ENCODE assay signal across 14 cellular contexts in genomic region chr2:165675551-165675968, GRCh38.
DNase-seq lines count a peak whose midpoint lies in the region; ATAC-seq, FAIRE-seq and TF ChIP-seq lines count a peak whose summit lies in the region.
"Had no signal": no experiment of that assay in that cellular context is flagged by ENCODE, and none has a peak within 500 bp of the region (broad histone marks: within the 10 kb centered on the region; RNA-seq: fewer than 3 reads in every experiment).

No MANE protein-coding gene starts in this region.

- H3K4me1 Mint-ChIP-seq in glutamatergic neuron (ENCODE audit: low read depth, unreplicated experiment): peaks cover 3% of the 10 kb centered on the region

- peaks cover 19% of the 10 kb centered on the region for H3K36me3 Mint-ChIP-seq in glutamatergic neuron (ENCODE audit: unreplicated experiment)
- H3K36me3 Mint-ChIP-seq: activated naive CD4-positive, alpha-beta T cell treated with anti-CD3 and anti-CD28 coated beads, Interleukin-2, amount 50 U/mL, for 72 hours had no signal

- H3K27me3 ChIP-seq in right atrium auricular region: no peaks in the 10 kb centered on the region
- H3K27me3 ChIP-seq: tibial nerve had no signal

- intact Hi-C loops in Right ventricle myocardium superior (cut with DNase I): no loop called here

- H3K27ac ChIP-seq in right atrium auricular region: no peak overlapping the region
- H3K27ac ChIP-seq: tibial nerve had no signal

- DNase-seq in Right ventricle myocardium superior (no peak), right atrium auricular region (ENCODE audit: low spot score) (no peak), SHP77 (lab: John Stamatoyannopoulos, UW) (peak; percentile 15 to 31), foreskin melanocyte (peak; percentile 59), GM12891 (ENCODE audit: insufficient read length, low spot score) (no peak), glutamatergic neuron (no peak), GM10266 (ENCODE audit: extremely low spot score) (no peak)
- DNase-seq: activated CD8-positive, alpha-beta memory T cell treated with anti-CD3 and anti-CD28 coated beads, Interleukin-2, amount 50 U/mL, for 4 hours; Kasumi-1; NCI-H2081 treated with DMSO at 0.1 percent for 48 hours; OCI-M1 had no signal

- peaks cover 10% of the 10 kb centered on the region for H3K9me3 Mint-ChIP-seq in glutamatergic neuron (ENCODE audit: unreplicated experiment)

- TF ChIP-seq CTCF in right atrium auricular region (IDR thresholded peaks at IDR 0.05): no peak
- TF ChIP-seq CTCF in glutamatergic neuron (IDR thresholded peaks at IDR 0.05; ENCODE audit: partially characterized antibody, unreplicated experiment): no peak
- no peak for TF ChIP-seq CTCF in GM10266 (IDR thresholded peaks at IDR 0.05; ENCODE audit: control insufficient read depth, insufficient read depth, low read depth, missing control alignments)

- H3K4me3 ChIP-seq in right atrium auricular region: no peak overlapping the region
- H3K4me3 ChIP-seq: tibial nerve had no signal

- FAIRE-seq in GM12891 (lab: Jason Lieb, UNC): no peak

- peaks cover 5% of the 10 kb centered on the region for H3K36me3 ChIP-seq in right atrium auricular region

- no peak for TF ChIP-seq POLR2A in GM12891 (IDR thresholded peaks at IDR 0.05; ENCODE audit: low read depth, low read length)

- no peak overlapping the region for H3K27ac Mint-ChIP-seq in glutamatergic neuron (ENCODE audit: unreplicated experiment)
- H3K27ac Mint-ChIP-seq: activated naive CD4-positive, alpha-beta T cell treated with anti-CD3 and anti-CD28 coated beads, Interleukin-2, amount 50 U/mL, for 72 hours had no signal

- no peaks in the 10 kb centered on the region for H3K27me3 Mint-ChIP-seq in glutamatergic neuron (ENCODE audit: unreplicated experiment)

- H3K9me3 ChIP-seq in right atrium auricular region: no peaks in the 10 kb centered on the region
- H3K9me3 ChIP-seq: tibial nerve had no signal

- peak; percentile 27 for ATAC-seq in Right ventricle myocardium superior (ENCODE audit: poor library complexity)
- ATAC-seq in GM19328 (IDR thresholded peaks at IDR 0.05; ENCODE audit: unreplicated experiment): no peak
- ATAC-seq: activated naive CD4-positive, alpha-beta T cell treated with anti-CD3 and anti-CD28 coated beads, Interleukin-2, amount 50 U/mL, for 72 hours had no signal

- H3K4me1 ChIP-seq in right atrium auricular region: no peaks in the 10 kb centered on the region
- H3K4me1 ChIP-seq: tibial nerve had no signal

- H3K4me3 Mint-ChIP-seq in glutamatergic neuron (ENCODE audit: unreplicated experiment): no peak overlapping the region

TF ChIP-seq in GM12891, 5 proteins besides CTCF, POLR2A, EP300 and RAD21:
- TF ChIP-seq POU2F2 (IDR thresholded peaks at IDR 0.05; ENCODE audit: low read depth, low read length) (no peak), TAF1 (IDR thresholded peaks at IDR 0.05; ENCODE audit: low read depth, low read length) (no peak)

Comparison
In these comparisons a context has a peak if more than half of its experiments do, and no peak if none do; other contexts are left out.
1. DNase-seq: peak in SHP77 (2 of 2) and foreskin melanocyte (single experiment); none in Right ventricle myocardium superior (single experiment), right atrium auricular region (single experiment), GM12891 (single experiment), glutamatergic neuron (single experiment) and GM10266 (single experiment).